9 cellular contexts compared by ENCODE assay signal in genomic region chr2:157055660-157056199, GRCh38.
DNase-seq lines count a peak whose midpoint lies in the region; ATAC-seq, FAIRE-seq and TF ChIP-seq lines count a peak whose summit lies in the region.
"Had no signal": no experiment of that assay in that cellular context is flagged by ENCODE, and none has a peak within 500 bp of the region (broad histone marks: within the 10 kb centered on the region; RNA-seq: fewer than 3 reads in every experiment).

No MANE protein-coding gene starts in this region.

- no peak for FAIRE-seq in A549 (lab: Jason Lieb, UNC)
- FAIRE-seq in GM12892 (lab: Jason Lieb, UNC), result no peak

- CTCF ChIA-PET in A549 (lab: Yijun Ruan, JAX), result interaction anchor here (0.6 to 1.3 kb wide), 6 partner anchors 13 to 655 kb away, joined by 3 to 4 read pairs (median 3); no protein-coding TSS in a partner anchor

- H3K4me2 ChIP-seq in A549, result peak overlapping the region; percentile 50

- peak; percentile 73 to 83 for TF ChIP-seq RAD21 in A549 (conservative IDR thresholded peaks at IDR 0.05 in 1 of 2, IDR thresholded peaks at IDR 0.05 in 1 of 2)

- no peaks in the 10 kb centered on the region for H3K9me3 ChIP-seq in A549

- 2% methylated on average over 2 of the region's 2 CpGs for WGBS in A549 (ENCODE audit: missing lambda C conversion rate)

- peaks cover 49% of the 10 kb centered on the region for H3K4me1 ChIP-seq in A549

- DNase-seq in A549 (ENCODE audit: low read depth in 1 of 2, low spot score in 1 of 2), result peak in 1 of 2 experiments; percentile 48
- DNase-seq in H4 (ENCODE audit: low spot score), result peak; percentile 8
- DNase-seq in SHP77 treated with DMSO at 0.1 percent for 48 hours (lab: John Stamatoyannopoulos, UW), result peak; percentile 13
- peak; percentile 56 for DNase-seq in globus pallidus (ENCODE audit: low spot score)
- no peak for DNase-seq in GM12892 (ENCODE audit: insufficient read length)
- DNase-seq in NCI-H2081 treated with DMSO at 0.1 percent for 48 hours (lab: John Stamatoyannopoulos, UW), result no peak
- no peak for DNase-seq in GF-D8 (lab: John Stamatoyannopoulos, UW)
- DNase-seq: activated effector memory CD4-positive, alpha-beta T cell treated with anti-CD3 and anti-CD28 coated beads, Interleukin-2, amount 50 U/mL, for 16 hours had no signal

- peak overlapping the region; percentile 35 to 72; a peak in 5 of 6 replicates for H3K27ac ChIP-seq in A549

- TF ChIP-seq CTCF in A549 (IDR thresholded peaks at IDR 0.05), result peak; percentile 67; the same call in 2 of the 3 replicates

- TF ChIP-seq POLR2A in A549 (IDR thresholded peaks at IDR 0.05; ENCODE audit: low read length), result no peak
- TF ChIP-seq POLR2A in GM12892 (IDR thresholded peaks at IDR 0.05; ENCODE audit: low read depth, low read length), result no peak

- no peak overlapping the region for H3K4me3 ChIP-seq in A549

- no peak for TF ChIP-seq EP300 in A549 (IDR thresholded peaks at IDR 0.05)

- POLR2A ChIA-PET in A549 (lab: Yijun Ruan, JAX), result interaction anchor here (1.2 to 1.3 kb wide), 2 partner anchors 713 to 721 kb away, joined by 3 to 13 read pairs; no protein-coding TSS in a partner anchor

- no peak for ATAC-seq in A549
- ATAC-seq in GM21786 (IDR thresholded peaks at IDR 0.05; ENCODE audit: unreplicated experiment), result no peak

TF ChIP-seq in A549, 52 proteins besides CTCF, POLR2A, EP300 and RAD21:
- TF ChIP-seq SMC3 (IDR thresholded peaks at IDR 0.05) (peak; percentile 70), HOXB5 (CRISPR knock-in tag; IDR thresholded peaks at IDR 0.05) (peak; percentile 84), HMGXB4 (CRISPR knock-in tag; IDR thresholded peaks at IDR 0.05; ENCODE audit: borderline replicate concordance) (no peak)
TF ChIP-seq in A549: peak in this region for 2.

Comparison
In these comparisons a context has a peak if more than half of its experiments do, and no peak if none do; other contexts are left out.
1. DNase-seq: peak in H4 (single experiment), SHP77 treated with DMSO at 0.1 percent for 48 hours (single experiment) and globus pallidus (single experiment); none in GM12892 (single experiment), NCI-H2081 treated with DMSO at 0.1 percent for 48 hours (single experiment) and GF-D8 (single experiment).